ENCODE assay signal across 8 cellular contexts in genomic region chr11:66347425-66348276, GRCh38. TPM values are rescaled to one million over a fixed set of nuclear protein-coding genes. Genes with fewer than 3 reads are reported as not detected.
A peak's percentile ranks its signal among the peaks of the same experiment; 100 is the strongest.
DNase-seq lines count a peak whose midpoint lies in the region; ATAC-seq and TF ChIP-seq lines count a peak whose summit lies in the region.

Gene B4GAT1 (minus strand): TSS chr11:66347629. CDS start chr11:66347545, 84 bp downstream.

- DNase-seq in AG20443 (ENCODE audit: low spot score) = peak; percentile 88
- peak; percentile 82 for DNase-seq in MG63
- peak; percentile 98 to 99 for DNase-seq in SJSA1 (ENCODE audit: low read depth in 1 of 2, low spot score in 2 of 2)
- peak; percentile 63 to 67 (median 66) for DNase-seq in activated naive CD4-positive, alpha-beta T cell (lab: John Stamatoyannopoulos, UW)
- DNase-seq in foreskin keratinocyte = peak; percentile 76 to 84
- peak; percentile 90 for DNase-seq in neural progenitor cell (ENCODE audit: low spot score)
- peak; percentile 93 to 94 for DNase-seq in stimulated activated naive CD8-positive, alpha-beta T cell treated with anti-CD3 and anti-CD28 coated beads, Interleukin-15, amount 100 ng/mL, for 72 hours

- H3K9me3 ChIP-seq in MG63 = no peaks in the 10 kb centered on the region
- no peaks in the 10 kb centered on the region; the same call in 1 of the 2 replicates for H3K9me3 ChIP-seq in SJSA1 (replicated peaks)
- no peaks in the 10 kb centered on the region for H3K9me3 ChIP-seq in neural progenitor cell (ENCODE audit: low read depth)

- peak within 1 kb of the TSS; percentile 99 for H2AFZ ChIP-seq in neural progenitor cell (replicated peaks)

- H4K20me1 ChIP-seq in neural progenitor cell (ENCODE audit: low read depth) = peaks cover 13% of the 10 kb centered on the region

- peaks cover 4% of the 10 kb centered on the region for H3K9me3 Mint-ChIP-seq in neural progenitor cell
- no peaks in the 10 kb centered on the region for H3K9me3 Mint-ChIP-seq in stimulated activated naive CD8-positive, alpha-beta T cell treated with anti-CD3 and anti-CD28 coated beads, Interleukin-15, amount 100 ng/mL, for 72 hours

- peaks cover 20% of the 10 kb centered on the region for H3K27me3 Mint-ChIP-seq in neural progenitor cell (ENCODE audit: insufficient read depth, low read depth)
- H3K27me3 Mint-ChIP-seq in stimulated activated naive CD8-positive, alpha-beta T cell treated with anti-CD3 and anti-CD28 coated beads, Interleukin-15, amount 100 ng/mL, for 72 hours = no peaks in the 10 kb centered on the region

- H3K36me3 ChIP-seq in MG63 = peaks cover 10% of the 10 kb centered on the region; the same call in 1 of the 2 replicates
- peaks cover 15% of the 10 kb centered on the region for H3K36me3 ChIP-seq in SJSA1
- no peaks in the 10 kb centered on the region for H3K36me3 ChIP-seq in neural progenitor cell

- H3K79me2 ChIP-seq in neural progenitor cell (ENCODE audit: low read depth) = peaks cover 39% of the 10 kb centered on the region

- H3K4me1 ChIP-seq in SJSA1 (replicated peaks) (peaks cover 38% of the 10 kb centered on the region), foreskin keratinocyte (peaks cover 6% of the 10 kb centered on the region), neural progenitor cell (peaks cover 26% of the 10 kb centered on the region)

- H3K4me3 ChIP-seq in MG63 = peak within 1 kb of the TSS; percentile 72
- peak within 1 kb of the TSS; percentile 76 for H3K4me3 ChIP-seq in SJSA1
- H3K4me3 ChIP-seq in neural progenitor cell = peak within 1 kb of the TSS; percentile 97

- peak within 1 kb of the TSS; percentile 94 for H3K4me2 ChIP-seq in neural progenitor cell

- ATAC-seq in GM19455 (IDR thresholded peaks at IDR 0.05; ENCODE audit: unreplicated experiment) = peak; percentile 43
- ATAC-seq in foreskin keratinocyte = peak; percentile 67
- ATAC-seq in stimulated activated naive CD8-positive, alpha-beta T cell treated with anti-CD3 and anti-CD28 coated beads, Interleukin-15, amount 100 ng/mL, for 72 hours = peak; percentile 85

- H3F3A ChIP-seq in neural progenitor cell (ENCODE audit: low read depth) = peaks cover 49% of the 10 kb centered on the region

- H3K36me3 Mint-ChIP-seq in neural progenitor cell = peaks cover 6% of the 10 kb centered on the region

- H3K27ac ChIP-seq in SJSA1 (no peak within 1 kb of the TSS; the same call in 1 of the 2 replicates), foreskin keratinocyte (no peak within 1 kb of the TSS), neural progenitor cell (peak within 1 kb of the TSS; percentile 88)

- H3K27me3 ChIP-seq in MG63 (no peaks in the 10 kb centered on the region), SJSA1 (replicated peaks) (no peaks in the 10 kb centered on the region), foreskin keratinocyte (no peaks in the 10 kb centered on the region), neural progenitor cell (no peaks in the 10 kb centered on the region)

- peak within 1 kb of the TSS; percentile 96 for H3K4me3 Mint-ChIP-seq in neural progenitor cell
- H3K4me3 Mint-ChIP-seq in stimulated activated naive CD8-positive, alpha-beta T cell treated with anti-CD3 and anti-CD28 coated beads, Interleukin-15, amount 100 ng/mL, for 72 hours = peak within 1 kb of the TSS; percentile 84 to 92

- TF ChIP-seq CTCF in foreskin keratinocyte (conservative IDR thresholded peaks at IDR 0.05) (no peak), neural progenitor cell (IDR thresholded peaks at IDR 0.05) (no peak)

- peaks cover 47% of the 10 kb centered on the region for H3K4me1 Mint-ChIP-seq in neural progenitor cell
- peaks cover 57% of the 10 kb centered on the region for H3K4me1 Mint-ChIP-seq in stimulated activated naive CD8-positive, alpha-beta T cell treated with anti-CD3 and anti-CD28 coated beads, Interleukin-15, amount 100 ng/mL, for 72 hours

- peak within 1 kb of the TSS; percentile 100 for H3K27ac Mint-ChIP-seq in neural progenitor cell
- peak within 1 kb of the TSS; percentile 97 to 100 for H3K27ac Mint-ChIP-seq in stimulated activated naive CD8-positive, alpha-beta T cell treated with anti-CD3 and anti-CD28 coated beads, Interleukin-15, amount 100 ng/mL, for 72 hours

- H3K9ac ChIP-seq in neural progenitor cell = peak within 1 kb of the TSS; percentile 78

RNA-seq across cellular contexts. Expression of gene B4GAT1, which starts in this region (rescaled TPM):
- 26.6 and 34.6 TPM in 2 replicates for total RNA-seq in MG63 (2014; rRNA removed; shearing (Covaris generic); ENCODE audit: low replicate concordance)
- 44.1 and 46.5 TPM in 2 replicates for total RNA-seq in SJSA1 (2014; rRNA removed; shearing (Covaris generic))
- 8.3 and 9.7 TPM in 2 replicates for total RNA-seq in foreskin keratinocyte
- 8.5 and 10.8 TPM in 2 replicates for polyA plus RNA-seq in foreskin keratinocyte
- total RNA-seq in neural progenitor cell (ENCODE audit: low replicate concordance) = 40.9 and 57.1 TPM in 2 replicates
